ENCODE assay signal across 20 cellular contexts in genomic region chr18:36595046-36595817, GRCh38.
DNase-seq lines count a peak whose midpoint lies in the region; ATAC-seq and TF ChIP-seq lines count a peak whose summit lies in the region.
"Had no signal": no experiment of that assay in that cellular context is flagged by ENCODE, and none has a peak within 500 bp of the region (broad histone marks: within the 10 kb centered on the region; RNA-seq: fewer than 3 reads in every experiment).

No MANE protein-coding gene starts in this region.

- H3K27me3 Mint-ChIP-seq in osteocyte (ENCODE audit: unreplicated experiment) = no peaks in the 10 kb centered on the region

- no peak for TF ChIP-seq EP300 in esophagus muscularis mucosa (IDR thresholded peaks at IDR 0.05)

- DNase-seq in left ventricle myocardium inferior (no peak), Right ventricle myocardium inferior (ENCODE audit: missing footprints) (no peak), esophagus muscularis mucosa (ENCODE audit: extremely low spot score) (peak; percentile 88), osteocyte (ENCODE audit: extremely low spot score, unreplicated experiment) (peak; percentile 63), activated gamma-delta T cell (lab: John Stamatoyannopoulos, UW) (no peak), glomerular visceral epithelial cell (ENCODE audit: extremely low spot score) (no peak), cerebellum (ENCODE audit: low spot score) (no peak)
- DNase-seq: Calu3; CD8-positive, alpha-beta T cell; GF-D8; GM23248; HCEC 1CT; NCI-H1105; NCI-H1694; NCI-H2081 treated with DMSO at 0.1 percent for 48 hours; NCI-H510A; NCI-H82; OCI-M1; SHP77 treated with DMSO at 0.1 percent for 48 hours had no signal

- no peaks in the 10 kb centered on the region for H3K9me3 ChIP-seq in left ventricle myocardium inferior (replicated peaks)
- no peaks in the 10 kb centered on the region for H3K9me3 ChIP-seq in esophagus muscularis mucosa
- H3K9me3 ChIP-seq: BLaER1 treated with 17β-estradiol and CSF1 and Interleukin-3, amounts not matched to agents 10 nM and 100 nM had no signal

- TF ChIP-seq CTCF in left ventricle myocardium inferior (IDR thresholded peaks at IDR 0.05; ENCODE audit: borderline replicate concordance) = no peak
- no peak for TF ChIP-seq CTCF in esophagus muscularis mucosa (IDR thresholded peaks at IDR 0.05)
- TF ChIP-seq CTCF in osteocyte (IDR thresholded peaks at IDR 0.05) = no peak

- no peaks in the 10 kb centered on the region for H3K4me1 Mint-ChIP-seq in osteocyte (ENCODE audit: unreplicated experiment)

- H3K9me3 Mint-ChIP-seq in osteocyte (ENCODE audit: unreplicated experiment) = no peaks in the 10 kb centered on the region
- H3K9me3 Mint-ChIP-seq: CD8-positive, alpha-beta T cell had no signal

- H3K4me1 ChIP-seq in left ventricle myocardium inferior = peaks cover 25% of the 10 kb centered on the region
- H3K4me1 ChIP-seq in esophagus muscularis mucosa = no peaks in the 10 kb centered on the region

- no peak for TF ChIP-seq POLR2A in esophagus muscularis mucosa (IDR thresholded peaks at IDR 0.05; ENCODE audit: low read depth)

- WGBS in esophagus muscularis mucosa = 85% methylated on average over 10 of the region's 10 CpGs

- intact Hi-C loops in left ventricle myocardium inferior (cut with micrococcal nuclease) (no loop called here), Right ventricle myocardium inferior (cut with DNase I) (no loop called here), esophagus muscularis mucosa (cut with DNase I) (no loop called here)

- H3K4me3 ChIP-seq in left ventricle myocardium inferior (no peak overlapping the region), esophagus muscularis mucosa (no peak overlapping the region)
- H3K4me3 ChIP-seq: BLaER1 treated with 17β-estradiol and CSF1 and Interleukin-3, amounts not matched to agents 10 nM and 100 nM; GM23248 had no signal

- peak overlapping the region; percentile 36 for H3K27ac ChIP-seq in left ventricle myocardium inferior (replicated peaks)
- H3K27ac ChIP-seq in esophagus muscularis mucosa (replicated peaks in 1 of 4) = no peak overlapping the region
- H3K27ac ChIP-seq: BLaER1 treated with 17β-estradiol and CSF1 and Interleukin-3, amounts not matched to agents 10 nM and 100 nM; GM23248 had no signal

- H3K27ac Mint-ChIP-seq in osteocyte (ENCODE audit: unreplicated experiment) = no peak overlapping the region
- H3K27ac Mint-ChIP-seq: CD8-positive, alpha-beta T cell had no signal

- H3K27me3 ChIP-seq in left ventricle myocardium inferior (ENCODE audit: low read depth) = no peaks in the 10 kb centered on the region
- H3K27me3 ChIP-seq in esophagus muscularis mucosa = no peaks in the 10 kb centered on the region
- H3K27me3 ChIP-seq: BLaER1 treated with 17β-estradiol and CSF1 and Interleukin-3, amounts not matched to agents 10 nM and 100 nM had no signal

- H3K36me3 ChIP-seq in left ventricle myocardium inferior (no peaks in the 10 kb centered on the region), esophagus muscularis mucosa (no peaks in the 10 kb centered on the region)
- H3K36me3 ChIP-seq: BLaER1 treated with 17β-estradiol and CSF1 and Interleukin-3, amounts not matched to agents 10 nM and 100 nM had no signal

- no peaks in the 10 kb centered on the region for H3K36me3 Mint-ChIP-seq in osteocyte (ENCODE audit: unreplicated experiment)
- H3K36me3 Mint-ChIP-seq: CD8-positive, alpha-beta T cell had no signal

- no peak for ATAC-seq in Right ventricle myocardium inferior
- ATAC-seq: CD8-positive, alpha-beta T cell had no signal

- no peak overlapping the region for H3K4me3 Mint-ChIP-seq in osteocyte (ENCODE audit: unreplicated experiment)
- H3K4me3 Mint-ChIP-seq: CD8-positive, alpha-beta T cell had no signal

Comparison
In these comparisons a context has a peak if more than half of its experiments do, and no peak if none do; other contexts are left out.
1. DNase-seq: peak in esophagus muscularis mucosa (single experiment) and osteocyte (single experiment); none in left ventricle myocardium inferior (single experiment), Right ventricle myocardium inferior (single experiment), activated gamma-delta T cell (single experiment), glomerular visceral epithelial cell (single experiment) and cerebellum (single experiment).